In the genomic region with DNA sequence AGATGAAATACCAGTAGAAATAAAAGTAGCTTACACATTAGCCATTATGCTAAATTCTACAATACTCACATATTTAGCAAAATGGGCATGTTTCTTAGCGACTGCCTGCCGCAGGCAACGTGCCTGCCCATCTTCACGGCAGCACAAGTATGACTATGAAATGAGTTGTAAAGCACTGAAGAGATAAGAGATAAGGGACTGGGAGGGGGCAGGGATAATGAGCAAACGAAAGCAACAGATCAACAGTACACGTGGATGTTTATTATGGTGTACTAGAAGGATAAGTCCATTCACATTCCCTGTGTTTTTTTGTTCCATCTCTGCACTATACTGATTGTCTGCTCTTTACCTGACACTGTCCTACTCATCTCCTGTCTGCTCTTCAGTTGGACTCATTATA, we compare ENCODE assay signal across 19 cellular contexts. TPM values are rescaled to one million over a fixed set of nuclear protein-coding genes. Genes with fewer than 3 reads are reported as not detected.
"Had no signal": no experiment of that assay in that cellular context is flagged by ENCODE, and none has a peak within 500 bp of the region (broad histone marks: within the 10 kb centered on the region; RNA-seq: fewer than 3 reads in every experiment).

No MANE protein-coding gene starts in this region.

- H3K9me3 ChIP-seq: adrenal gland, breast epithelium, esophagus squamous epithelium, left lung, sigmoid colon, spleen, upper lobe of right lung had no signal

- H3K4me3 ChIP-seq: adrenal gland, breast epithelium, coronary artery, esophagus squamous epithelium, left lung, lung, sigmoid colon, spleen, upper lobe of right lung had no signal

- H3K36me3 ChIP-seq: adrenal gland, breast epithelium, esophagus squamous epithelium, left lung, sigmoid colon, spleen, upper lobe of right lung had no signal

- DNase-seq: activated CD4-positive, alpha-beta T cell treated with anti-CD3 and anti-CD28 coated beads for 1 hour; activated CD4-positive, alpha-beta T cell treated with anti-CD3 and anti-CD28 coated beads, Interleukin-2, amount 50 U/mL, for 1 hour; activated CD8-positive, alpha-beta T cell treated with anti-CD3 and anti-CD28 coated beads, Interleukin-2, amount 10 ng/mL, durations not matched to agents 7 days and 5 days; activated T-cell treated with anti-CD3 and anti-CD28 coated beads, Interleukin-2, amount 50 U/mL, for 1 hour; adrenal gland; esophagus squamous epithelium; left lung; midbrain; retina; sigmoid colon; spleen; stimulated activated CD4-positive, alpha-beta T cell treated with anti-CD3 and anti-CD28 coated beads, Interleukin-4, amount 100 ng/mL, for 24 hours; stimulated activated naive CD4-positive, alpha-beta T cell treated with Interleukin-2 at 50 U/mL for 16 hours; T-cell; upper lobe of right lung had no signal

- ATAC-seq: activated CD8-positive, alpha-beta T cell treated with anti-CD3 and anti-CD28 coated beads, Interleukin-2, amount 10 ng/mL, durations not matched to agents 7 days and 5 days; left lung; natural killer cell treated with Interleukin-12 subunit alpha and Interleukin-12 subunit beta and Interleukin-15 and Interleukin-18, amount 100 ng/mL, for 72 hours; T-cell; upper lobe of right lung had no signal

- H3K4me1 ChIP-seq: adrenal gland, breast epithelium, esophagus squamous epithelium, left lung, spleen, upper lobe of right lung had no signal

RNA-seq across cellular contexts. Expression of gene KCNN2, which starts 44.1 kb away (rescaled TPM):
- total RNA-seq: activated CD8-positive, alpha-beta T cell treated with anti-CD3 and anti-CD28 coated beads, Interleukin-2, amount 10 ng/mL, durations not matched to agents 7 days and 5 days; natural killer cell treated with Interleukin-12 subunit alpha and Interleukin-12 subunit beta and Interleukin-15 and Interleukin-18, amount 100 ng/mL, for 72 hours; T-cell had no signal
